Comparison of ENCODE assay signal across 10 cellular contexts in the genomic region with DNA sequence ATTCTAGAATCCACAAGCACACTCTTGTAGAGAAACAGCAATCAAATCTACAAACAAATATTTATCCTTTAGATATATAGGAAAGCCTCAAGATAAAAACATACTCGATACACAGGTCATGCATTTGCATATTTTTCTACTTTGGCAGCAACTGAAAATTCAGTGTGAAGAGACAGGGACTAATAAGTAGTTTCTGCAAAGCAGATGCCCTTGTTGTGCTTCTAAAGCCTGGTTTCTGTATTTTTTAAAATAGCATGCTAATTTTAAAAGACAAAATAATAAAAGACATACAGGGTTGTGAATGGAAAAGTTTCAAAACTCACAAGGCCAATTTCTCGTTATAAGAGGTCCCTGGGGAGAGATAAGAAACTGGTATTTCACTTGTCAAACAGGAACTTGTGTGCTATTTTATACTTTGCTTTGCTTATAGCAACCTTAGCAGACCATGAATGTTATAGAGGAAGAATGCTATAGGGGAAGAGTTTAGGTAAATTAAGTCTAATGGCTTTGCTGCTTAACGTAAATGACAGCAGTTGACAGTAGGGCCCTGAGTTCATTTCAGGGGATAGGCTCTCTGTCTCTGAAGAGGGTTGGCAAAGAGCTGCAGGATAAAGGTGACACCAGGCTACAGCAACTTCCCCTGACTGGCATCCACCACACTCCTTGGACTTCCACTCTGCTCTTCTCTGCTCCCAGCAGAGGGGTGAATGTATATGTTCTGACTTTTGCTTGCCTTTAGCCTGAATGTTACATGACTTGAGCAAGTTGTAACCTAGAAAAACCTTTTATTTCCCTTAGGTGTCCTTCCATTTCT. TPM values are rescaled to one million over a fixed set of nuclear protein-coding genes. Genes with fewer than 3 reads are reported as not detected.
A peak's percentile ranks its signal among the peaks of the same experiment; 100 is the strongest.
DNase-seq lines count a peak whose midpoint lies in the region; ATAC-seq and TF ChIP-seq lines count a peak whose summit lies in the region.
"Had no signal": no experiment of that assay in that cellular context is flagged by ENCODE, and none has a peak within 500 bp of the region (broad histone marks: within the 10 kb centered on the region; RNA-seq: fewer than 3 reads in every experiment).

No MANE protein-coding gene starts in this region.

- H3K27ac Mint-ChIP-seq in activated T-helper 17 cell treated with anti-CD3 and anti-CD28 coated beads, Interleukin-2, amount 50 U/mL, for 72 hours: no peak overlapping the region
- no peak overlapping the region for H3K27ac Mint-ChIP-seq in endodermal cell
- H3K27ac Mint-ChIP-seq: nephron had no signal

- H3K4me3 ChIP-seq in BE2C (ENCODE audit: low read depth, low read length) (no peak overlapping the region), endodermal cell (ENCODE audit: low read length) (no peak overlapping the region)

- H3K36me3 Mint-ChIP-seq in activated T-helper 17 cell treated with anti-CD3 and anti-CD28 coated beads, Interleukin-2, amount 50 U/mL, for 72 hours (ENCODE audit: low read depth): no peaks in the 10 kb centered on the region
- H3K36me3 Mint-ChIP-seq in endodermal cell (ENCODE audit: low read depth): peaks cover under 1% of the 10 kb centered on the region

- H3K9ac ChIP-seq in endodermal cell (ENCODE audit: extremely low read depth, low read length, poor library complexity, severe bottlenecking): no peak overlapping the region

- DNase-seq in germinal center (ENCODE audit: low spot score) (peak; percentile 65), BE2C (no peak), inferior parietal cortex (ENCODE audit: extremely low spot score) (no peak), endodermal cell (no peak)
- DNase-seq: caudate nucleus had no signal

- WGBS in endodermal cell (ENCODE audit: insufficient coverage in 1 of 2, insufficient read length in 1 of 2), 2 experiments: 75 to 92% methylated on average over 2 to 3 of the region's 3 CpGs

- H3K4me1 ChIP-seq in BE2C: peaks cover 34% of the 10 kb centered on the region
- H3K4me1 ChIP-seq in endodermal cell (ENCODE audit: control insufficient read depth, insufficient read depth, low read length): peaks cover 10% of the 10 kb centered on the region

- H3K27ac ChIP-seq in endodermal cell (ENCODE audit: low read depth, low read length): no peak overlapping the region

- H3K27me3 ChIP-seq in BE2C (no peaks in the 10 kb centered on the region), endodermal cell (ENCODE audit: control insufficient read depth, insufficient read depth, low read length, poor library complexity, severe bottlenecking) (no peaks in the 10 kb centered on the region)

- H3K9me3 ChIP-seq in BE2C: no peaks in the 10 kb centered on the region
- no peaks in the 10 kb centered on the region for H3K9me3 ChIP-seq in endodermal cell (ENCODE audit: control insufficient read depth, low read length)

- peak; percentile 67 for ATAC-seq in GM19025 (IDR thresholded peaks at IDR 0.05; ENCODE audit: low read depth, unreplicated experiment)
- ATAC-seq in HG02610 (IDR thresholded peaks at IDR 0.05; ENCODE audit: unreplicated experiment): peak; percentile 90
- peak; percentile 78 for ATAC-seq in HG03520 (IDR thresholded peaks at IDR 0.05; ENCODE audit: unreplicated experiment)
- ATAC-seq in activated T-helper 17 cell treated with anti-CD3 and anti-CD28 coated beads, Interleukin-2, amount 50 U/mL, for 72 hours (replicated peaks): no peak

- H3K36me3 ChIP-seq in BE2C (no peaks in the 10 kb centered on the region), endodermal cell (ENCODE audit: control insufficient read depth, insufficient read depth, low read length) (no peaks in the 10 kb centered on the region)

- no peaks in the 10 kb centered on the region for H3K9me3 Mint-ChIP-seq in activated T-helper 17 cell treated with anti-CD3 and anti-CD28 coated beads, Interleukin-2, amount 50 U/mL, for 72 hours
- peaks cover 5% of the 10 kb centered on the region for H3K9me3 Mint-ChIP-seq in endodermal cell

- TF ChIP-seq CTCF in BE2C (IDR thresholded peaks at IDR 0.05; ENCODE audit: low read depth, low read length) (no peak), endodermal cell (conservative IDR thresholded peaks at IDR 0.05) (no peak)

- no peaks in the 10 kb centered on the region for H3K4me1 Mint-ChIP-seq in activated T-helper 17 cell treated with anti-CD3 and anti-CD28 coated beads, Interleukin-2, amount 50 U/mL, for 72 hours
- peaks cover 49% of the 10 kb centered on the region for H3K4me1 Mint-ChIP-seq in endodermal cell
- H3K4me1 Mint-ChIP-seq: nephron had no signal

- no peak overlapping the region for H3K4me3 Mint-ChIP-seq in activated T-helper 17 cell treated with anti-CD3 and anti-CD28 coated beads, Interleukin-2, amount 50 U/mL, for 72 hours
- no peak overlapping the region for H3K4me3 Mint-ChIP-seq in endodermal cell
- H3K4me3 Mint-ChIP-seq: nephron had no signal

- peaks cover 10% of the 10 kb centered on the region for H3K27me3 Mint-ChIP-seq in activated T-helper 17 cell treated with anti-CD3 and anti-CD28 coated beads, Interleukin-2, amount 50 U/mL, for 72 hours
- H3K27me3 Mint-ChIP-seq in endodermal cell (ENCODE audit: insufficient read depth): peaks cover 30% of the 10 kb centered on the region

RNA-seq across cellular contexts. Expression of gene RGS13, which starts 9.4 kb away (rescaled TPM):
- polyA plus RNA-seq in BE2C (2012; ENCODE audit: insufficient read depth, insufficient read length, low read depth): 0.32 TPM
- under 1 TPM in 1 of 2 donors, not detected in 1; 0.19 TPM for total RNA-seq in activated T-helper 17 cell treated with anti-CD3 and anti-CD28 coated beads, Interleukin-2, amount 50 U/mL, for 72 hours
- total RNA-seq in endodermal cell: not detected
- polyA plus RNA-seq in endodermal cell (2013, experiment 1 of 2): 0.25 TPM
- 0.17 TPM for polyA plus RNA-seq in endodermal cell (2013, experiment 2 of 2)

RNA-seq across cellular contexts. Expression of gene RGS1, which starts 51.0 kb away (rescaled TPM):
- not detected for polyA plus RNA-seq in BE2C (2012; ENCODE audit: insufficient read depth, insufficient read length, low read depth)
- total RNA-seq in activated T-helper 17 cell treated with anti-CD3 and anti-CD28 coated beads, Interleukin-2, amount 50 U/mL, for 72 hours: 100 to 1,000 TPM in 1 of 2 donors, 10 to 100 TPM in 1; 64.7 to 151 TPM
- total RNA-seq in endodermal cell: not detected
- polyA plus RNA-seq in endodermal cell (2013, experiment 1 of 2): 1.2 TPM
- 1.2 TPM for polyA plus RNA-seq in endodermal cell (2013, experiment 2 of 2)

Comparison
In these comparisons a context has a peak if more than half of its experiments do, and no peak if none do; other contexts are left out.
1. RNA of gene RGS1, which starts 51.0 kb away (total RNA-seq): 64.7 to 151 TPM in activated T-helper 17 cell treated with anti-CD3 and anti-CD28 coated beads, Interleukin-2, amount 50 U/mL, for 72 hours; not detected in endodermal cell; every median in the first group is over 10 times any median in the second.